In the genomic region with DNA sequence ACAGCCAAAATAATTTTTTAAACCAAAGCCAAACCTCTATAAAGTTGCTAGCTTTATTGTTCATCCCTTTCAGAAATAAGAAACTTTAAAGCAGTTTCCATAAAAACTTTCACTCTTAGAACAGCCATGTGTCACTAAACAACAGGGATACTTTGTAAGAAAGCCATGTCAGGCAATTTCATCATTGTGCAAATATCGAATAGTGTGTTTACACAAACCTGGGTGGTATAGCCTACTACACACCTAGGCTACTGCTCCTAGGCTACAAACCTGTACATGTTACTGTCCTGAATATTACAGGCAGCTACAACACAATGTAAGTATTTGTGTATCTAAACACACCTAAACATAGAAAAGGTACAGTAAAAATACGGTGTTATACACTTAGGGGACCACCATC, we compare ENCODE assay signal across 29 cellular contexts. TPM values are rescaled to one million over a fixed set of nuclear protein-coding genes. Genes with fewer than 3 reads are reported as not detected.
"Had no signal": no experiment of that assay in that cellular context is flagged by ENCODE, and none has a peak within 500 bp of the region (broad histone marks: within the 10 kb centered on the region; RNA-seq: fewer than 3 reads in every experiment).

No MANE protein-coding gene starts in this region.

- H3K27ac ChIP-seq: esophagus squamous epithelium, heart right ventricle, ovary, prostate gland, sigmoid colon, vagina, WERI-Rb-1 had no signal

- ATAC-seq: activated naive CD8-positive, alpha-beta T cell treated with anti-CD3 and anti-CD28 coated beads, Interleukin-2, amount 50 U/mL, for 24 hours; heart right ventricle; left ventricle myocardium superior; naive thymus-derived CD4-positive, alpha-beta T cell; stimulated activated effector memory CD8-positive, alpha-beta T cell treated with anti-CD3 and anti-CD28 coated beads, Interleukin-12 subunit alpha, Interleukin-12 subunit beta, amount 100 ng/mL, for 72 hours; T-helper 17 cell had no signal

- H3K4me1 ChIP-seq: heart right ventricle, vagina had no signal

- H3K4me3 ChIP-seq: esophagus squamous epithelium, heart right ventricle, ovary, prostate gland, sigmoid colon, vagina had no signal

- DNase-seq: activated CD4-positive, alpha-beta memory T cell treated with anti-CD3 and anti-CD28 coated beads for 36 hours; activated CD4-positive, alpha-beta T cell treated with anti-CD3 and anti-CD28 coated beads, Interleukin-2, amount 10 ng/mL, durations not matched to agents 24 days and 14 days; activated CD4-positive, CD25-positive, alpha-beta regulatory T cell treated with anti-CD3 and anti-CD28 coated beads, Interleukin-2, amount 50 U/mL, for 72 hours; activated CD8-positive, alpha-beta memory T cell treated with anti-CD3 and anti-CD28 coated beads, Interleukin-2, amount 50 U/mL, for 4 hours; activated gamma-delta T cell treated with Interleukin-2 at 50 U/mL for 16 hours; activated naive CD8-positive, alpha-beta T cell treated with anti-CD3 and anti-CD28 coated beads, Interleukin-2, amount 50 U/mL, for 24 hours; activated T-cell treated with anti-CD3 and anti-CD28 coated beads, Interleukin-2, amount 50 U/mL, for 1 hour; dermis blood vessel endothelial cell; effector CD4-positive, alpha-beta T cell; esophagus squamous epithelium; foreskin melanocyte; heart right ventricle; islet precursor cell; left ventricle myocardium superior; mammary epithelial cell; naive thymus-derived CD4-positive, alpha-beta T cell; ovary; sigmoid colon; small intestine; stimulated activated CD4-positive, alpha-beta T cell treated with anti-CD3 and anti-CD28 coated beads, Interleukin-4, amount 100 ng/mL, for 24 hours; T-helper 17 cell; T1000; WERI-Rb-1 had no signal

- H3K9me3 ChIP-seq: esophagus squamous epithelium, heart right ventricle, ovary, prostate gland, sigmoid colon, vagina had no signal

- H3K36me3 ChIP-seq: ovary, prostate gland had no signal

- H3K27me3 ChIP-seq: esophagus squamous epithelium, heart right ventricle, ovary, sigmoid colon, vagina had no signal

- FAIRE-seq: colon, small intestine had no signal

RNA-seq across cellular contexts. Expression of gene TLE1, which starts 59.9 kb away (rescaled TPM):
- total RNA-seq: activated CD4-positive, alpha-beta T cell treated with anti-CD3 and anti-CD28 coated beads, Interleukin-2, amount 10 ng/mL, durations not matched to agents 24 days and 14 days; activated CD8-positive, alpha-beta memory T cell treated with anti-CD3 and anti-CD28 coated beads for 36 hours; activated T-helper 1 cell treated with anti-CD3 and anti-CD28 coated beads, Interleukin-12 subunit alpha, Interleukin-12 subunit beta, Interleukin-2, Interleukin-4 antibody, amounts not matched to agents 30 ng/mL and 10 ng/mL and 1 ng/mL, durations not matched to agents 14 hours and 24 hours and 36 hours had no signal
